In genomic region chr22:26524870-26525269, GRCh38 we compare ENCODE assay signal across 25 cellular contexts.
"Had no signal": no experiment of that assay in that cellular context is flagged by ENCODE, and none has a peak within 500 bp of the region (broad histone marks: within the 10 kb centered on the region; RNA-seq: fewer than 3 reads in every experiment).

No MANE protein-coding gene starts in this region.

- FAIRE-seq: colon, pancreas, TTC549 had no signal

- H3K4me3 Mint-ChIP-seq: activated CD4-positive, alpha-beta T cell treated with anti-CD3 and anti-CD28 coated beads, Interleukin-2, amount 10 ng/mL, durations not matched to agents 7 days and 5 days; activated CD8-positive, alpha-beta memory T cell treated with anti-CD3 and anti-CD28 coated beads, Interleukin-2, amount 10 ng/mL, durations not matched to agents 7 days and 5 days; activated CD8-positive, alpha-beta T cell treated with anti-CD3 and anti-CD28 coated beads for 36 hours; activated naive CD4-positive, alpha-beta T cell treated with anti-CD3 and anti-CD28 coated beads, Interleukin-2, amount 50 U/mL, for 24 hours; nephron progenitor cell had no signal

- H3K27ac ChIP-seq: brain microvascular endothelial cell, left lung, upper lobe of left lung, WERI-Rb-1 had no signal

- H3K27me3 ChIP-seq: brain microvascular endothelial cell, left lung, pancreas, upper lobe of left lung had no signal

- H3K4me3 ChIP-seq: left lung, pancreas, upper lobe of left lung had no signal

- H3K9me3 Mint-ChIP-seq: activated CD4-positive, alpha-beta T cell treated with anti-CD3 and anti-CD28 coated beads, Interleukin-2, amount 10 ng/mL, durations not matched to agents 7 days and 5 days; activated CD8-positive, alpha-beta T cell treated with anti-CD3 and anti-CD28 coated beads for 36 hours; activated naive CD4-positive, alpha-beta T cell treated with anti-CD3 and anti-CD28 coated beads, Interleukin-2, amount 50 U/mL, for 24 hours; nephron progenitor cell had no signal

- H3K4me1 Mint-ChIP-seq: activated CD4-positive, alpha-beta T cell treated with anti-CD3 and anti-CD28 coated beads, Interleukin-2, amount 10 ng/mL, durations not matched to agents 7 days and 5 days; activated naive CD4-positive, alpha-beta T cell treated with anti-CD3 and anti-CD28 coated beads, Interleukin-2, amount 50 U/mL, for 24 hours; nephron progenitor cell had no signal

- H3K9me3 ChIP-seq: left lung, pancreas, upper lobe of left lung had no signal

- H3K27ac Mint-ChIP-seq: activated CD4-positive, alpha-beta T cell treated with anti-CD3 and anti-CD28 coated beads, Interleukin-2, amount 10 ng/mL, durations not matched to agents 7 days and 5 days; activated CD8-positive, alpha-beta memory T cell treated with anti-CD3 and anti-CD28 coated beads, Interleukin-2, amount 10 ng/mL, durations not matched to agents 7 days and 5 days; activated CD8-positive, alpha-beta T cell treated with anti-CD3 and anti-CD28 coated beads for 36 hours; activated naive CD4-positive, alpha-beta T cell treated with anti-CD3 and anti-CD28 coated beads, Interleukin-2, amount 50 U/mL, for 24 hours; nephron progenitor cell had no signal

- H3K27me3 Mint-ChIP-seq: activated CD4-positive, alpha-beta T cell treated with anti-CD3 and anti-CD28 coated beads, Interleukin-2, amount 10 ng/mL, durations not matched to agents 7 days and 5 days; activated CD8-positive, alpha-beta memory T cell treated with anti-CD3 and anti-CD28 coated beads, Interleukin-2, amount 10 ng/mL, durations not matched to agents 7 days and 5 days; activated CD8-positive, alpha-beta T cell treated with anti-CD3 and anti-CD28 coated beads for 36 hours; activated naive CD4-positive, alpha-beta T cell treated with anti-CD3 and anti-CD28 coated beads, Interleukin-2, amount 50 U/mL, for 24 hours had no signal

- ATAC-seq: activated CD8-positive, alpha-beta memory T cell treated with anti-CD3 and anti-CD28 coated beads, Interleukin-2, amount 10 ng/mL, durations not matched to agents 7 days and 5 days; activated CD8-positive, alpha-beta T cell treated with anti-CD3 and anti-CD28 coated beads for 36 hours; esophagus mucosa; left lung; sciatic nerve had no signal

- DNase-seq: activated CD4-positive, alpha-beta T cell treated with anti-CD3 and anti-CD28 coated beads, Interleukin-2, amount 10 ng/mL, durations not matched to agents 7 days and 5 days; activated CD4-positive, CD25-positive, alpha-beta regulatory T cell treated with anti-CD3 and anti-CD28 coated beads, Interleukin-2, amount 50 U/mL, for 72 hours; activated CD8-positive, alpha-beta memory T cell treated with anti-CD3 and anti-CD28 coated beads, Interleukin-2, amount 10 ng/mL, durations not matched to agents 7 days and 5 days; activated CD8-positive, alpha-beta T cell treated with anti-CD3 and anti-CD28 coated beads for 36 hours; activated gamma-delta T cell treated with Interleukin-2 at 50 U/mL for 16 hours; activated T-cell treated with anti-CD3 and anti-CD28 coated beads for 4 hours; aorta; brain microvascular endothelial cell; central memory CD4-positive, alpha-beta T cell; effector memory CD4-positive, alpha-beta T cell; foreskin melanocyte; islet precursor cell; left lung; nephron progenitor cell; pancreas; stimulated activated CD4-positive, alpha-beta T cell treated with anti-CD3 and anti-CD28 coated beads, Interleukin-4, amount 100 ng/mL, for 1 hour; stimulated activated naive CD4-positive, alpha-beta T cell; T-helper 1 cell; upper lobe of left lung; WERI-Rb-1 had no signal
